In the genomic region with DNA sequence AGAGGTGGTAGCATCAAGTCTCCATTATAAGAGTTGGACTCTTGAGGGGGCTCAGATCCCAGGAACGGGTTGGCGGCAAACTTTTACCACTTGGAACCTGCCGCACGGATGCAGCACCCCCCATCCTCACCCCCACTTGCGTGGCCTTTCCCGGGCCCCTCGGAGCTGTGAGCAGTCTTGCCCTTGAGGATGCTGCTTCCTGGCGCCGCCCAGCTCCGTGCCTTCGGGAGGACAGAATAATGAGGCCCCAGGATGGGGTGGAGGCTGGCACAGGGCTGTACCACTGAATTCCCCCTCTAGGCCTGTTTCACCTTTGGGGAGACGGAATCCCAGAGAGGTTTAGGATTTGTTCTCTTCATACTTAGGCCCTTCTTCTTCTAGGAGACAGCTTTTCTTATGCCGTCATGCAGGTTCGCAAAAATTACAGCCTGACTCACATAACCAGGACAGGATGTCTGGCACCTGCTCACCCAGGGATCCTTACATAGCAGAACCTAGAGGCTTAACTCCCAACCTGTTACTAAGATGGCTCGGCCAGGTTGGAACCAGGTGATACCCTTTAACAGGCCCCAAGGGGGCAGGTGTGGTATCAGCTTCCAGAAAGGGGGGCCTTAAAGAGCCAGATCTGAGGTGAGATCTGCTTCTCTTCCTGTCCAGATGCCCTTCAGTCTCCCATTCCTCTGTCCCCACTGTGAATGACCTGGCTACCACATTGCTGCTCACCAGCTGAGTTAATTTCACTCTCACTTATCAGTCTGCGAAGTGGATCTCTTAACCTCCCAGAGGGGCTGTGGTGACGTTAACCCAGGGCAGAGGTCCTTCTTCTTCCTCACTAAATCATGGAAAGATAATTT, we compare ENCODE assay signal across 9 cellular contexts. TPM values are rescaled to one million over a fixed set of nuclear protein-coding genes. Genes with fewer than 3 reads are reported as not detected.
DNase-seq lines count a peak whose midpoint lies in the region; ATAC-seq and TF ChIP-seq lines count a peak whose summit lies in the region.
"Had no signal": no experiment of that assay in that cellular context is flagged by ENCODE, and none has a peak within 500 bp of the region (broad histone marks: within the 10 kb centered on the region; RNA-seq: fewer than 3 reads in every experiment).

No MANE protein-coding gene starts in this region.

- peaks cover 48% of the 10 kb centered on the region for H3K27me3 ChIP-seq in CD4-positive, alpha-beta T cell (ENCODE audit: control insufficient read depth, insufficient read depth, low read length)
- peaks cover 0 to 18% of the 10 kb centered on the region in 2 donors for H3K27me3 ChIP-seq in naive thymus-derived CD4-positive, alpha-beta T cell (ENCODE audit: control insufficient read depth in 2 of 2, insufficient read depth in 2 of 2, low read length in 2 of 2)

- H3K9me3 Mint-ChIP-seq in CD4-positive, alpha-beta T cell, result no peaks in the 10 kb centered on the region
- H3K9me3 Mint-ChIP-seq in IgD-negative memory B cell, result no peaks in the 10 kb centered on the region
- peaks cover 0 to 1% (median 0%) of the 10 kb centered on the region in 11 donors for H3K9me3 Mint-ChIP-seq in naive thymus-derived CD4-positive, alpha-beta T cell

- peaks cover 17% of the 10 kb centered on the region for H3K4me1 Mint-ChIP-seq in CD4-positive, alpha-beta T cell (ENCODE audit: low read depth)
- H3K4me1 Mint-ChIP-seq in IgD-negative memory B cell, result peaks cover 4 to 14% (median 9%) of the 10 kb centered on the region in 3 donors
- peaks cover 5 to 27% (median 22%) of the 10 kb centered on the region in 7 donors for H3K4me1 Mint-ChIP-seq in naive thymus-derived CD4-positive, alpha-beta T cell

- H3K9me3 ChIP-seq in CD4-positive, alpha-beta T cell (ENCODE audit: control insufficient read depth, low read length), result no peaks in the 10 kb centered on the region
- no peaks in the 10 kb centered on the region for H3K9me3 ChIP-seq in naive thymus-derived CD4-positive, alpha-beta T cell (ENCODE audit: control insufficient read depth in 2 of 3, low read length in 3 of 3)

- peak overlapping the region; percentile 89 for H3K4me3 Mint-ChIP-seq in CD4-positive, alpha-beta T cell
- H3K4me3 Mint-ChIP-seq in IgD-negative memory B cell, result peak overlapping the region; percentile 77 to 95 (median 85)
- peak overlapping the region; percentile 69 to 89 (median 77) for H3K4me3 Mint-ChIP-seq in naive thymus-derived CD4-positive, alpha-beta T cell

- no peak overlapping the region for H3K4me3 ChIP-seq in naive thymus-derived CD4-positive, alpha-beta T cell (ENCODE audit: low read length)

- POLR2A ChIA-PET in CD4-positive, alpha-beta T cell (lab: Charles Lee), result interaction anchor here (1.3 kb wide), 1 partner anchor 10 kb away, joined by 3 read pairs; no protein-coding TSS in a partner anchor
- POLR2A ChIA-PET in naive thymus-derived CD4-positive, alpha-beta T cell (lab: Charles Lee), result no interaction called here

- H3K27ac ChIP-seq in CD4-positive, alpha-beta T cell (ENCODE audit: low read depth, low read length), result no peak overlapping the region
- H3K27ac ChIP-seq in naive thymus-derived CD4-positive, alpha-beta T cell (ENCODE audit: low read depth, low read length), result no peak overlapping the region

- peaks cover 5 to 21% of the 10 kb centered on the region in 2 donors for H3K4me1 ChIP-seq in naive thymus-derived CD4-positive, alpha-beta T cell (ENCODE audit: control insufficient read depth in 2 of 2, insufficient read depth in 2 of 2, low read length in 2 of 2)

- H3K36me3 ChIP-seq in naive thymus-derived CD4-positive, alpha-beta T cell (ENCODE audit: control insufficient read depth in 2 of 3, insufficient read depth in 3 of 3, low read length in 3 of 3), result no peaks in the 10 kb centered on the region

- H3K27me3 Mint-ChIP-seq in CD4-positive, alpha-beta T cell, result peaks cover 68% of the 10 kb centered on the region
- H3K27me3 Mint-ChIP-seq in IgD-negative memory B cell, result peaks cover 29% of the 10 kb centered on the region
- peaks cover 33 to 64% (median 42%) of the 10 kb centered on the region in 5 donors for H3K27me3 Mint-ChIP-seq in naive thymus-derived CD4-positive, alpha-beta T cell

- H3K36me3 Mint-ChIP-seq in CD4-positive, alpha-beta T cell (ENCODE audit: low read depth), result no peaks in the 10 kb centered on the region
- peaks cover 2% of the 10 kb centered on the region for H3K36me3 Mint-ChIP-seq in IgD-negative memory B cell
- H3K36me3 Mint-ChIP-seq in naive thymus-derived CD4-positive, alpha-beta T cell, result no peaks in the 10 kb centered on the region

- ATAC-seq in CD4-positive, alpha-beta T cell (ENCODE audit: poor library complexity), result no peak
- no peak for ATAC-seq in naive thymus-derived CD4-positive, alpha-beta T cell
- ATAC-seq in GM21723 (IDR thresholded peaks at IDR 0.05; ENCODE audit: unreplicated experiment), result no peak
- ATAC-seq in HG03442 (IDR thresholded peaks at IDR 0.05; ENCODE audit: unreplicated experiment), result no peak

- intact Hi-C loops in CD4-positive, alpha-beta T cell (cut with DNase I, micrococcal nuclease), result loop anchor here in 1 of 2 experiments (10.0 kb wide), 1 partner anchor 780 kb away; a partner anchor contains a TSS
- intact Hi-C loops in naive thymus-derived CD4-positive, alpha-beta T cell (cut with micrococcal nuclease), result loop anchor here (2.0 to 5.0 kb wide), 2 partner anchors 74 to 93 kb away; a partner anchor contains a TSS

- no peak overlapping the region for H3K27ac Mint-ChIP-seq in CD4-positive, alpha-beta T cell
- H3K27ac Mint-ChIP-seq in IgD-negative memory B cell, result no peak overlapping the region
- peak overlapping the region in 1 of 9 donors; percentile 52 for H3K27ac Mint-ChIP-seq in naive thymus-derived CD4-positive, alpha-beta T cell

- DNase-seq in CD4-positive, alpha-beta T cell, result no peak
- peak; percentile 39 for DNase-seq in cerebellum (ENCODE audit: low spot score)
- DNase-seq in naive thymus-derived CD4-positive, alpha-beta T cell, result no peak
- no peak for DNase-seq in NCI-H1092 (lab: John Stamatoyannopoulos, UW)
- no peak for DNase-seq in activated effector memory CD4-positive, alpha-beta T cell treated with Interleukin-2 at 50 U/mL for 16 hours

- CTCF ChIA-PET in CD4-positive, alpha-beta T cell (lab: Charles Lee), result interaction anchor here (1.1 to 2.8 kb wide), 2 partner anchors 34 to 50 kb away, joined by 3 to 11 read pairs; no protein-coding TSS in a partner anchor
- CTCF ChIA-PET in naive thymus-derived CD4-positive, alpha-beta T cell (lab: Charles Lee), result interaction anchor here (0.8 kb wide), 1 partner anchor 104 kb away, joined by 3 read pairs; no protein-coding TSS in a partner anchor

- TF ChIP-seq CTCF in CD4-positive, alpha-beta T cell (IDR thresholded peaks at IDR 0.05), result no peak

RNA-seq across cellular contexts. Expression of a gene that starts 1.5 kb away (rescaled TPM):
- under 1 TPM; 0.19 to 0.20 TPM for total RNA-seq in CD4-positive, alpha-beta T cell
- not detected for polyA plus RNA-seq in IgD-negative memory B cell
- 8.1 TPM for total RNA-seq in cerebellum
- total RNA-seq in naive thymus-derived CD4-positive, alpha-beta T cell, result 1 to 10 TPM in 1 of 5 experiments, under 1 TPM in 1, not detected in 3; 0.19 to 5.0 TPM
- not detected for polyA plus RNA-seq in naive thymus-derived CD4-positive, alpha-beta T cell

RNA-seq across cellular contexts. Expression of a gene that starts 17.7 kb away (rescaled TPM):
- total RNA-seq in CD4-positive, alpha-beta T cell, result not detected
- not detected for polyA plus RNA-seq in IgD-negative memory B cell
- 0.18 TPM for total RNA-seq in cerebellum
- under 1 TPM in 1 of 5 experiments, not detected in 4; 0.88 TPM for total RNA-seq in naive thymus-derived CD4-positive, alpha-beta T cell
- not detected for polyA plus RNA-seq in naive thymus-derived CD4-positive, alpha-beta T cell

RNA-seq across cellular contexts. Expression of a gene that starts 34.7 kb away (rescaled TPM):
- 1 to 10 TPM in 1 of 2 experiments, under 1 TPM in 1; 0.95 to 1.2 TPM for total RNA-seq in CD4-positive, alpha-beta T cell
- 2.9 TPM for polyA plus RNA-seq in IgD-negative memory B cell
- not detected for total RNA-seq in cerebellum
- total RNA-seq in naive thymus-derived CD4-positive, alpha-beta T cell, result 1 to 10 TPM in 4 of 5 experiments, not detected in 1; 1.7 to 2.2 (median 2.2) TPM
- polyA plus RNA-seq in naive thymus-derived CD4-positive, alpha-beta T cell, result 1 to 10 TPM; 6.9 to 9.5 TPM
- total RNA-seq: subcutaneous adipose tissue had no signal
